Comparison of ENCODE assay signal across 9 cellular contexts in the genomic region with DNA sequence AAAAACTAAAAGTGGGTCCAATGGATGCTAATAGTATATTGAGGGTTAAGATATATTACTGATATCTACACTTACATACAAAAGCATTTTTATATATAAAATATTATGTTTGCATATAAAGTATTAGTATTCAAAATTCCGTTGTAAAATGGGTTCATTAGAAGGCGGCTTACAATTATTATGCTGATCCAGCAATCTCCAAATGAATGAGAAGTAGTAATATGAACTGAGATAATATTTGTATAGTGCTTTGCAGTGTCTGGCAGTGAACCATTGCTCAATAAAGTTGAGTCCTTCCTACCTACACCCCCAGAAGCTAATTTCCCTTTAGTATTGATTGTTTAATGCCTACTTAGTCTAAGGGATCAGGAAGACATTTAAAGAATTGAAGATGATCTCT.
"Had no signal": no experiment of that assay in that cellular context is flagged by ENCODE, and none has a peak within 500 bp of the region (broad histone marks: within the 10 kb centered on the region; RNA-seq: fewer than 3 reads in every experiment).

No MANE protein-coding gene starts in this region.

- ATAC-seq: HCT116 had no signal

- FAIRE-seq: HTR-8/SVneo had no signal

- H3K36me3 ChIP-seq: HAP-1 had no signal

- H3K9ac ChIP-seq: KMS-11 had no signal

- H3K4me1 ChIP-seq: HAP-1 had no signal

- H3K27ac ChIP-seq: KMS-11 had no signal

- H3K4me3 ChIP-seq: HAP-1 had no signal

- H3K4me2 ChIP-seq: KMS-11 had no signal

- DNase-seq: GOT3, H7, HFFc6, Karpas-422, KBM-7 had no signal

- H3K9me3 ChIP-seq: HAP-1 had no signal
